25 cellular contexts compared by ENCODE assay signal in the genomic region with DNA sequence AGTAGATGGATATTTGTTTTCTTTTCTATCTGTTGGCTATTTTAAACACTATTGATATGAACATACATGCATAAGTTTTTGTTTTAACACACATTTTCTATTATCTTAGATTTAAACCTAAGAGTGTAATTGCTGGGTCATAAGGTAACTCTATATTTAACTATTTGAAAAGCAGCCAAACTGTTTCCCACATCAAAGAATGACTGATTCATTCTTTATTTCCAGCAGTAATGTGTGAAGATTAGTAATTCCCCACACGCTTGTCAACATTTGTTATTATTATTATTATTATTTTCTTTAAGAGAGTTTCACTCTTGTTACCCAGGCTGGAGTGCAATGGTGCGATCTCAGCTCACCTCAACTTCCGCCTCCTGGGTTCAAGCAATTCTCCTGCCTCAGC.
DNase-seq lines count a peak whose midpoint lies in the region; ATAC-seq, FAIRE-seq and TF ChIP-seq lines count a peak whose summit lies in the region.
"Had no signal": no experiment of that assay in that cellular context is flagged by ENCODE, and none has a peak within 500 bp of the region (broad histone marks: within the 10 kb centered on the region; RNA-seq: fewer than 3 reads in every experiment).

No MANE protein-coding gene starts in this region.

- H3K79me2 ChIP-seq in astrocyte (ENCODE audit: insufficient read depth, low read length), result no peaks in the 10 kb centered on the region
- H3K79me2 ChIP-seq in endothelial cell of umbilical vein (ENCODE audit: control insufficient read depth, insufficient read depth, low read length), result no peaks in the 10 kb centered on the region

- no peak for TF ChIP-seq POLR2A in endothelial cell of umbilical vein (IDR thresholded peaks at IDR 0.05; ENCODE audit: low read depth, low read length)

- POLR2A ChIA-PET in endothelial cell of umbilical vein (lab: Charles Lee), result no interaction called here

- H3K27ac ChIP-seq in astrocyte (ENCODE audit: low read depth, low read length) (no peak overlapping the region), endothelial cell of umbilical vein (ENCODE audit: insufficient read depth, low read depth, low read length) (no peak overlapping the region)
- H3K27ac ChIP-seq: PC-9 had no signal

- H3K9me1 ChIP-seq in endothelial cell of umbilical vein (replicated peaks; ENCODE audit: control insufficient read depth, extremely low read depth, insufficient read depth, low read length), result no peaks in the 10 kb centered on the region

- H3K4me1 ChIP-seq in astrocyte (ENCODE audit: insufficient read depth, low read length), result peaks cover 4% of the 10 kb centered on the region
- peaks cover 19% of the 10 kb centered on the region for H3K4me1 ChIP-seq in endothelial cell of umbilical vein (ENCODE audit: control insufficient read depth, extremely low read depth, insufficient read depth, low read length)

- no peak for TF ChIP-seq CTCF in astrocyte (IDR thresholded peaks at IDR 0.05; ENCODE audit: insufficient read depth, low read depth, low read length)
- TF ChIP-seq CTCF in endothelial cell of umbilical vein (IDR thresholded peaks at IDR 0.05; ENCODE audit: extremely low read depth in 1 of 2, insufficient read depth in 1 of 2, low read depth in 1 of 2, low read length in 2 of 2), result no peak

- BruUV-seq in endothelial cell of umbilical vein (replicated peaks; lab: Mats Ljungman, UMichigan), result no TSS peak

- DNase-seq in HPDE6-E6E7 (ENCODE audit: extremely low spot score) (peak; percentile 1), astrocyte (ENCODE audit: low read depth) (peak; percentile 0), endothelial cell of umbilical vein (ENCODE audit: low read depth, low spot score) (peak; percentile 10), superior temporal gyrus (ENCODE audit: extremely low spot score) (no peak), NOMO-1 treated with DMSO at 0.1 percent for 48 hours (lab: John Stamatoyannopoulos, UW; ENCODE audit: unreplicated experiment) (no peak)
- DNase-seq: 8988T; DMS153; DND-41; H9; Kasumi-1; MM.1S; NCI-H2029; NCI-H446 treated with DMSO at 0.1 percent for 48 hours; NCI-H526; NCI-H82; NK-92 treated with Interleukin-12 subunit alpha and Interleukin-12 subunit beta, amount 100 ng/mL, for 24 hours; PC-9; SHP77 treated with DMSO at 0.1 percent for 48 hours had no signal

- no peaks in the 10 kb centered on the region for H3K9me3 ChIP-seq in astrocyte (ENCODE audit: insufficient read depth, low read depth, low read length)
- H3K9me3 ChIP-seq in endothelial cell of umbilical vein (replicated peaks; ENCODE audit: control insufficient read depth, insufficient read depth, low read length), result no peaks in the 10 kb centered on the region

- no peak overlapping the region for H3K4me3 ChIP-seq in astrocyte (ENCODE audit: insufficient read depth, low read depth, low read length)
- H3K4me3 ChIP-seq in endothelial cell of umbilical vein (replicated peaks in 1 of 3; ENCODE audit: insufficient read depth in 1 of 3, low read depth in 1 of 3, low read length in 3 of 3), result no peak overlapping the region
- H3K4me3 ChIP-seq: GM23338, K562, PC-9 had no signal

- no peaks in the 10 kb centered on the region for H3K36me3 Mint-ChIP-seq in astrocyte (ENCODE audit: low read depth, unreplicated experiment)

- no peaks in the 10 kb centered on the region for H3K27me3 Mint-ChIP-seq in astrocyte (ENCODE audit: low read depth, unreplicated experiment)

- FAIRE-seq in A204.1 (lab: Jason Lieb, UNC) (peak; percentile 27), astrocyte (lab: Jason Lieb, UNC) (no peak), endothelial cell of umbilical vein (lab: Jason Lieb, UNC) (no peak)
- FAIRE-seq: GM18507, HTR-8/SVneo, K562 had no signal

- H3K4me2 ChIP-seq in astrocyte (ENCODE audit: low read length), result no peak overlapping the region
- H3K4me2 ChIP-seq in endothelial cell of umbilical vein (ENCODE audit: insufficient read depth, low read length), result no peak overlapping the region
- H3K4me2 ChIP-seq: GM23338, PC-9 had no signal

- intact Hi-C loops in endothelial cell of umbilical vein (cut with micrococcal nuclease), result loop anchor here (5.0 kb wide), 1 partner anchor 222 kb away; no protein-coding TSS in a partner anchor

- H3K27ac Mint-ChIP-seq in astrocyte (ENCODE audit: unreplicated experiment), result no peak overlapping the region
- H3K27ac Mint-ChIP-seq: GM23338, H9 had no signal

- CTCF ChIA-PET in endothelial cell of umbilical vein (lab: Charles Lee), result no interaction called here

- no peak overlapping the region for H3K4me3 Mint-ChIP-seq in astrocyte (ENCODE audit: unreplicated experiment)
- H3K4me3 Mint-ChIP-seq: GM23338, H9 had no signal

- ATAC-seq in HG03097 (IDR thresholded peaks at IDR 0.05; ENCODE audit: low FRiP score, unreplicated experiment), result no peak
- ATAC-seq in GM19324 (IDR thresholded peaks at IDR 0.05; ENCODE audit: low FRiP score, unreplicated experiment), result no peak
- ATAC-seq: GM23338, K562 had no signal

- H3K9ac ChIP-seq in astrocyte (ENCODE audit: low read length), result no peak overlapping the region
- H3K9ac ChIP-seq in endothelial cell of umbilical vein (replicated peaks; ENCODE audit: extremely low read depth, insufficient read depth, low read length), result no peak overlapping the region

- no peaks in the 10 kb centered on the region for H3K36me3 ChIP-seq in astrocyte (ENCODE audit: insufficient read depth, low read length)
- H3K36me3 ChIP-seq in endothelial cell of umbilical vein (ENCODE audit: control insufficient read depth in 2 of 2, extremely low read depth in 1 of 2, insufficient read depth in 2 of 2, low read length in 2 of 2), result no peaks in the 10 kb centered on the region

- H3K27me3 ChIP-seq in astrocyte (ENCODE audit: insufficient read depth, low read length), result no peaks in the 10 kb centered on the region
- H3K27me3 ChIP-seq in endothelial cell of umbilical vein (ENCODE audit: control insufficient read depth in 2 of 2, insufficient read depth in 2 of 2, low read length in 2 of 2), result no peaks in the 10 kb centered on the region

- H3K9me3 Mint-ChIP-seq in astrocyte (ENCODE audit: unreplicated experiment), result peaks cover 12% of the 10 kb centered on the region

- H2AFZ ChIP-seq in astrocyte (ENCODE audit: low read depth, low read length), result no peak overlapping the region
- H2AFZ ChIP-seq in endothelial cell of umbilical vein (ENCODE audit: low read depth, low read length), result no peak overlapping the region
- H2AFZ ChIP-seq: GM23338, PC-9 had no signal

- H4K20me1 ChIP-seq in astrocyte (ENCODE audit: insufficient read depth, low read length) (no peaks in the 10 kb centered on the region), endothelial cell of umbilical vein (replicated peaks; ENCODE audit: control insufficient read depth, extremely low read depth, insufficient read depth, low read length) (no peaks in the 10 kb centered on the region)

- H3K4me1 Mint-ChIP-seq in astrocyte (ENCODE audit: low read depth, unreplicated experiment), result peaks cover 25% of the 10 kb centered on the region
- H3K4me1 Mint-ChIP-seq: GM23338 had no signal

- dilution Hi-C loops in endothelial cell of umbilical vein (cut with MboI; ENCODE audit: extremely low pct_ligation_motif_present, low sequenced_read_pairs), result no loop called here

TF ChIP-seq in endothelial cell of umbilical vein, 7 proteins besides CTCF, POLR2A, EP300 and RAD21:
- TF ChIP-seq MYC (IDR thresholded peaks at IDR 0.05; ENCODE audit: low read depth, low read length), result no peak
- no peak for TF ChIP-seq JUN (IDR thresholded peaks at IDR 0.05; ENCODE audit: borderline replicate concordance, insufficient read depth, insufficient read length, low read depth)
- TF ChIP-seq POLR2AphosphoS5 (IDR thresholded peaks at IDR 0.05; ENCODE audit: insufficient read depth, low read depth, low read length), result no peak
- TF ChIP-seq EZH2 (IDR thresholded peaks at IDR 0.05; ENCODE audit: borderline replicate concordance, low read depth, low read length, severe bottlenecking), result no peak
- TF ChIP-seq, protein P1, sequence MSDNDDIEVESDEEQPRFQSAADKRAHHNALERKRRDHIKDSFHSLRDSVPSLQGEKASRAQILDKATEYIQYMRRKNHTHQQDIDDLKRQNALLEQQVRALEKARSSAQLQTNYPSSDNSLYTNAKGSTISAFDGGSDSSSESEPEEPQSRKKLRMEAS (IDR thresholded peaks at IDR 0.05; ENCODE audit: insufficient read depth, insufficient read length), result no peak
- TF ChIP-seq GATA2 (IDR thresholded peaks at IDR 0.05; ENCODE audit: insufficient read depth, insufficient read length, low read depth, low read length), result no peak
- no peak for TF ChIP-seq FOS (IDR thresholded peaks at IDR 0.05; ENCODE audit: borderline replicate concordance, insufficient read depth, low read length)

Comparison
In these comparisons a context has a peak if more than half of its experiments do, and no peak if none do; other contexts are left out.
1. DNase-seq: peak in HPDE6-E6E7 (single experiment), astrocyte (single experiment) and endothelial cell of umbilical vein (single experiment); none in superior temporal gyrus (single experiment) and NOMO-1 treated with DMSO at 0.1 percent for 48 hours (single experiment).